8 cellular contexts compared by ENCODE assay signal in genomic region chr2:196453613-196454047, GRCh38.
DNase-seq lines count a peak whose midpoint lies in the region; ATAC-seq and TF ChIP-seq lines count a peak whose summit lies in the region.

No MANE protein-coding gene starts in this region.

- no peaks in the 10 kb centered on the region for H3K9me3 ChIP-seq in CD4-positive, CD25-positive, alpha-beta regulatory T cell (ENCODE audit: control insufficient read depth in 2 of 2, low read length in 2 of 2)

- no peak for ATAC-seq in CD4-positive, CD25-positive, alpha-beta regulatory T cell (ENCODE audit: low read depth in 2 of 2)
- ATAC-seq in GM19351 (IDR thresholded peaks at IDR 0.05; ENCODE audit: unreplicated experiment) (peak; percentile 67), GM18498 (IDR thresholded peaks at IDR 0.05; ENCODE audit: unreplicated experiment) (no peak), HG02981 (IDR thresholded peaks at IDR 0.05; ENCODE audit: unreplicated experiment) (no peak)

- no peak overlapping the region for H3K27ac Mint-ChIP-seq in CD4-positive, CD25-positive, alpha-beta regulatory T cell

- H3K36me3 ChIP-seq in CD4-positive, CD25-positive, alpha-beta regulatory T cell (ENCODE audit: control insufficient read depth, insufficient read depth, low read length) = no peaks in the 10 kb centered on the region

- H3K36me3 Mint-ChIP-seq in CD4-positive, CD25-positive, alpha-beta regulatory T cell = no peaks in the 10 kb centered on the region

- H3K4me1 ChIP-seq in CD4-positive, CD25-positive, alpha-beta regulatory T cell (ENCODE audit: control insufficient read depth, insufficient read depth, low read length, poor library complexity, severe bottlenecking) = no peaks in the 10 kb centered on the region

- peaks cover 35% of the 10 kb centered on the region for H3K27me3 Mint-ChIP-seq in CD4-positive, CD25-positive, alpha-beta regulatory T cell

- no peak overlapping the region for H3K4me3 ChIP-seq in CD4-positive, CD25-positive, alpha-beta regulatory T cell (ENCODE audit: low read depth, low read length)
- no peak overlapping the region for H3K4me3 ChIP-seq in choroid plexus epithelial cell (ENCODE audit: low read depth, low read length)

- DNase-seq in CD4-positive, CD25-positive, alpha-beta regulatory T cell = peak in 2 of 3 donors; percentile 13 to 66
- peak; percentile 20 for DNase-seq in HPDE6-E6E7 (ENCODE audit: extremely low spot score)
- DNase-seq in RPMI7951 (ENCODE audit: low read depth) = peak; percentile 56
- DNase-seq in choroid plexus epithelial cell (ENCODE audit: low read depth) = peak; percentile 85
- peak; percentile 12 for DNase-seq in midbrain (lab: John Stamatoyannopoulos, UW)

- H3K27me3 ChIP-seq in CD4-positive, CD25-positive, alpha-beta regulatory T cell (ENCODE audit: control insufficient read depth, insufficient read depth, low read length) = peaks cover 4% of the 10 kb centered on the region

- peaks cover 0 to 2% (median 0%) of the 10 kb centered on the region in 4 donors for H3K4me1 Mint-ChIP-seq in CD4-positive, CD25-positive, alpha-beta regulatory T cell

- peak; percentile 85 for TF ChIP-seq CTCF in choroid plexus epithelial cell (conservative IDR thresholded peaks at IDR 0.05; ENCODE audit: low read depth, low read length)

- H3K27ac ChIP-seq in CD4-positive, CD25-positive, alpha-beta regulatory T cell (ENCODE audit: insufficient read depth, low read length, poor library complexity, severe bottlenecking) = no peak overlapping the region

- H3K9me3 Mint-ChIP-seq in CD4-positive, CD25-positive, alpha-beta regulatory T cell = no peaks in the 10 kb centered on the region

- no peak overlapping the region for H3K4me3 Mint-ChIP-seq in CD4-positive, CD25-positive, alpha-beta regulatory T cell

Comparison
In these comparisons a context has a peak if more than half of its experiments do, and no peak if none do; other contexts are left out.
1. DNase-seq: peak in every context shown above with its lines; median percentile 85 in choroid plexus epithelial cell; 56 in RPMI7951; 40 in CD4-positive, CD25-positive, alpha-beta regulatory T cell; 20 in HPDE6-E6E7; 12 in midbrain.